Comparison of ENCODE assay signal across 7 cellular contexts in genomic region chr15:30195355-30196006, GRCh38.
DNase-seq lines count a peak whose midpoint lies in the region; ATAC-seq, FAIRE-seq and TF ChIP-seq lines count a peak whose summit lies in the region.
"Not testable (repeated sequence)": the region's sequence is repeated elsewhere in the genome, so short reads cannot be mapped to it uniquely, and the experiment has no call there.

No MANE protein-coding gene starts in this region.

- H3K9ac ChIP-seq in H9 (ENCODE audit: extremely low read depth, insufficient read length, low read length); SK-N-SH; H1 (replicated peaks in 1 of 4; ENCODE audit: extremely low read depth in 1 of 4, low read depth in 3 of 4, low read length in 3 of 4): not testable (repeated sequence)

- peaks cover 21% of the 10 kb centered on the region for H3K27me3 Mint-ChIP-seq in H9 (ENCODE audit: low read depth)

- not testable (repeated sequence) for H3K36me3 ChIP-seq in SK-N-SH (replicated peaks in 1 of 2; ENCODE audit: control insufficient read depth in 1 of 2, insufficient read depth in 2 of 2, low read length in 1 of 2); H1 (ENCODE audit: control insufficient read depth in 2 of 4, insufficient read depth in 4 of 4, low read length in 3 of 4); mesodermal cell (ENCODE audit: control insufficient read depth, insufficient read depth, low read length); gastrocnemius medialis

- TF ChIP-seq CTCF in H9 (conservative IDR thresholded peaks at IDR 0.05) = peak; percentile 43; the same call in 2 of the 3 replicates
- not testable (repeated sequence) for TF ChIP-seq CTCF in SK-N-SH (IDR thresholded peaks at IDR 0.05); H1 (IDR thresholded peaks at IDR 0.05; ENCODE audit: control extremely low read depth in 1 of 3, insufficient read depth in 1 of 3, low read depth in 1 of 3, low read length in 3 of 3); gastrocnemius medialis (IDR thresholded peaks at IDR 0.05 in 4 of 5, conservative IDR thresholded peaks at IDR 0.05 in 1 of 5)

- H2BK15ac ChIP-seq in H9 (ENCODE audit: low read depth, low read length); H1 (ENCODE audit: low read length): not testable (repeated sequence)

- CTCF ChIA-PET in SK-N-SH (lab: Yijun Ruan, JAX); H1 (lab: Charles Lee; ENCODE audit: partially characterized antibody): not testable (repeated sequence)

- not testable (repeated sequence) for H3K4me1 Mint-ChIP-seq in H9

- H3K27ac ChIP-seq in H9 (ENCODE audit: insufficient read length, low read depth, low read length); SK-N-SH (ENCODE audit: low read depth in 2 of 2, low read length in 1 of 2); H1 (ENCODE audit: low read depth, low read length); right cardiac atrium (ENCODE audit: low read length); mesodermal cell (ENCODE audit: low read depth, low read length, severe bottlenecking); gastrocnemius medialis: not testable (repeated sequence)

- intact Hi-C loops in right cardiac atrium (cut with DNase I); gastrocnemius medialis (cut with DNase I; ENCODE audit: low total_unique reads): not testable (repeated sequence)

- DNase-seq in H9 (peak; percentile 83), H1 (ENCODE audit: low read depth in 1 of 2, low spot score in 2 of 2) (peak in 1 of 2 experiments; percentile 48), right cardiac atrium (peak in 2 of 3 donors; percentile 16 to 58)
- DNase-seq in SK-N-SH, gastrocnemius medialis: not testable (repeated sequence)
- peak; percentile 56 for DNase-seq in activated effector memory CD4-positive, alpha-beta T cell treated with anti-CD3 and anti-CD28 coated beads, Interleukin-2, amount 50 U/mL, for 16 hours

- not testable (repeated sequence) for H3K9me3 ChIP-seq in H9 (ENCODE audit: control insufficient read depth, low read depth, low read length); SK-N-SH; H1 (ENCODE audit: insufficient read depth in 2 of 2, low read depth in 1 of 2, low read length in 1 of 2); right cardiac atrium (ENCODE audit: control insufficient read depth, low read length); mesodermal cell (ENCODE audit: control insufficient read depth, low read length); gastrocnemius medialis

- H2AK5ac ChIP-seq in H9 (ENCODE audit: insufficient read length, low read length); H1 (ENCODE audit: low read depth, low read length): not testable (repeated sequence)

- peak overlapping the region in 1 of 2 experiments; percentile 62; a peak in 1 of 5 replicates for H3K4me3 Mint-ChIP-seq in H9

- not testable (repeated sequence) for H3K9me2 ChIP-seq in SK-N-SH

- not testable (repeated sequence) for H2BK12ac ChIP-seq in H9 (ENCODE audit: insufficient read length, low read depth, low read length); H1 (ENCODE audit: low read depth, low read length)

- not testable (repeated sequence) for H3K18ac ChIP-seq in H9 (ENCODE audit: insufficient read length, low read depth, low read length); H1 (ENCODE audit: extremely low read depth, low read length)

- not testable (repeated sequence) for H3K79me1 ChIP-seq in H9 (ENCODE audit: insufficient read depth, low read depth, low read length, poor library complexity, severe bottlenecking); H1 (ENCODE audit: low read depth, low read length)

- not testable (repeated sequence) for H3K27ac Mint-ChIP-seq in H9

- FAIRE-seq in H1 (lab: Jason Lieb, UNC) = not testable (repeated sequence)

- H2BK5ac ChIP-seq in H9 (ENCODE audit: insufficient read length, low read length); H1 (ENCODE audit: low read depth, low read length): not testable (repeated sequence)

- TF ChIP-seq POLR2A in H1 (IDR thresholded peaks at IDR 0.05; ENCODE audit: control extremely low read depth in 1 of 2, low read depth in 2 of 2, low read length in 2 of 2); gastrocnemius medialis (IDR thresholded peaks at IDR 0.05): not testable (repeated sequence)

- H3K4me2 ChIP-seq in H9 (ENCODE audit: insufficient read depth, insufficient read length, low read length) (peak overlapping the region; percentile 25), SK-N-SH (peak overlapping the region; percentile 50; the same call in 1 of the 2 replicates)
- H3K4me2 ChIP-seq in H1 (ENCODE audit: insufficient read depth in 1 of 2, low read depth in 2 of 2, low read length in 2 of 2) = not testable (repeated sequence)

- H3K36me3 Mint-ChIP-seq in H9 (ENCODE audit: insufficient read depth in 1 of 3, low read depth in 3 of 3) = not testable (repeated sequence)

- in situ Hi-C loops in gastrocnemius medialis (cut with MboI; ENCODE audit: low sequenced_read_pairs in 4 of 4) = not testable (repeated sequence)

- H4K8ac ChIP-seq in H9 (replicated peaks; ENCODE audit: insufficient read length, low read depth, low read length); H1 (ENCODE audit: extremely low read depth, insufficient read depth, low read length): not testable (repeated sequence)

- not testable (repeated sequence) for H3K23me2 ChIP-seq in H9 (ENCODE audit: insufficient read length, low read depth, low read length, poor library complexity, severe bottlenecking); H1 (ENCODE audit: low read depth, low read length)

- H3K23ac ChIP-seq in H9 (ENCODE audit: insufficient read length, low read depth, low read length); H1 (ENCODE audit: insufficient read length): not testable (repeated sequence)

- H3K27me3 ChIP-seq in H9 (ENCODE audit: insufficient read depth, low read length); SK-N-SH (ENCODE audit: insufficient read depth); H1 (replicated peaks in 1 of 4; ENCODE audit: control insufficient read depth in 3 of 4, extremely low read depth in 1 of 4, insufficient read depth in 3 of 4, low read length in 3 of 4); right cardiac atrium (ENCODE audit: control insufficient read depth, insufficient read depth); gastrocnemius medialis: not testable (repeated sequence)

- not testable (repeated sequence) for H3K14ac ChIP-seq in H9 (ENCODE audit: insufficient read depth, low read length); H1 (ENCODE audit: insufficient read length)

- WGBS in H9 (ENCODE audit: extremely low coverage, insufficient read length, low lambda C conversion rate) = no CpG with 5 or more reads among the region's 41 CpGs
- 0% methylated on average over 4 of the region's 41 CpGs for WGBS in SK-N-SH (ENCODE audit: low lambda C conversion rate)
- no CpG with 5 or more reads among the region's 41 CpGs for WGBS in H1 (ENCODE audit: extremely low coverage in 1 of 2, insufficient coverage in 1 of 2, insufficient read length in 1 of 2, insufficient replicate concordance in 2 of 2, low coverage in 1 of 2, low lambda C conversion rate in 2 of 2, missing lambda C conversion rate in 1 of 2), 2 experiments
- WGBS in right cardiac atrium = 2% methylated on average over 14 of the region's 41 CpGs
- no CpG with 5 or more reads among the region's 41 CpGs for WGBS in mesodermal cell (ENCODE audit: insufficient coverage in 2 of 2), 2 experiments

- POLR2A ChIA-PET in SK-N-SH (lab: Yijun Ruan, JAX); H1 (lab: Charles Lee; ENCODE audit: partially characterized antibody): not testable (repeated sequence)

- not testable (repeated sequence) for H2AFZ ChIP-seq in H9 (ENCODE audit: low read length); SK-N-SH (ENCODE audit: low read depth); H1 (ENCODE audit: low read length)

- TF ChIP-seq EP300 in SK-N-SH (IDR thresholded peaks at IDR 0.05; ENCODE audit: borderline replicate concordance in 1 of 2, low read depth in 1 of 2, low read length in 1 of 2); H1 (IDR thresholded peaks at IDR 0.05; ENCODE audit: borderline replicate concordance in 1 of 2, low read depth in 2 of 2, low read length in 2 of 2): not testable (repeated sequence)

- not testable (repeated sequence) for H3K79me2 ChIP-seq in H9 (ENCODE audit: insufficient read depth, low read length); SK-N-SH (ENCODE audit: insufficient read depth); H1 (ENCODE audit: control insufficient read depth in 1 of 2, insufficient read depth in 2 of 2, low read length in 2 of 2)

- H3K4me3 ChIP-seq in SK-N-SH (ENCODE audit: low read depth in 2 of 2, low read length in 1 of 2) = peak overlapping the region in 1 of 2 experiments; percentile 48; a peak in 1 of 4 replicates
- peak overlapping the region in 3 of 4 experiments; percentile 19 to 51 (median 30); a peak in 3 of 8 replicates for H3K4me3 ChIP-seq in H1 (ENCODE audit: extremely low read depth in 1 of 4, insufficient read depth in 2 of 4, low read depth in 3 of 4, low read length in 4 of 4)
- peak overlapping the region; percentile 34 for H3K4me3 ChIP-seq in right cardiac atrium (ENCODE audit: low read length)
- H3K4me3 ChIP-seq in mesodermal cell (ENCODE audit: extremely low read depth, insufficient read depth, low read length, poor library complexity, severe bottlenecking) = peak overlapping the region; percentile 37
- H3K4me3 ChIP-seq in gastrocnemius medialis = peak overlapping the region in 3 of 4 donors; percentile 31 to 43 (median 31)

- not testable (repeated sequence) for H4K20me1 ChIP-seq in H9 (ENCODE audit: control insufficient read depth, insufficient read depth, insufficient read length); SK-N-SH (ENCODE audit: insufficient read depth); H1 (replicated peaks in 1 of 2; ENCODE audit: control insufficient read depth in 1 of 2, insufficient read depth in 2 of 2, low read length in 2 of 2)

- H3K9me3 Mint-ChIP-seq in H9 = not testable (repeated sequence)

- H3K4ac ChIP-seq in H9 (ENCODE audit: low read depth, low read length); H1 (replicated peaks; ENCODE audit: insufficient read length, low read depth, low read length): not testable (repeated sequence)

- TF ChIP-seq RAD21 in SK-N-SH (IDR thresholded peaks at IDR 0.05; ENCODE audit: low read length); H1 (IDR thresholded peaks at IDR 0.05 in 1 of 2, conservative IDR thresholded peaks at IDR 0.05 in 1 of 2; ENCODE audit: low read depth in 2 of 2, low read length in 2 of 2): not testable (repeated sequence)

- not testable (repeated sequence) for H3K4me1 ChIP-seq in H9 (ENCODE audit: insufficient read depth, low read length); SK-N-SH (ENCODE audit: control insufficient read depth in 1 of 2, insufficient read depth in 2 of 2, low read depth in 1 of 2, low read length in 1 of 2); H1 (replicated peaks in 1 of 4; ENCODE audit: control insufficient read depth in 3 of 4, insufficient read depth in 4 of 4, low read length in 3 of 4); right cardiac atrium (ENCODE audit: control insufficient read depth, insufficient read depth, low read length); mesodermal cell (ENCODE audit: control insufficient read depth, insufficient read depth, low read length, poor library complexity, severe bottlenecking); gastrocnemius medialis

- H4K91ac ChIP-seq in H9 (ENCODE audit: insufficient read length, low read depth, low read length); H1 (replicated peaks; ENCODE audit: insufficient read length, low read length): not testable (repeated sequence)

- not testable (repeated sequence) for H2BK20ac ChIP-seq in H9 (ENCODE audit: low read depth, low read length, poor library complexity, severe bottlenecking); H1 (ENCODE audit: low read length)

- H3F3A ChIP-seq in SK-N-SH (replicated peaks; ENCODE audit: insufficient read depth) = not testable (repeated sequence)

- ATAC-seq in right cardiac atrium = peak; percentile 11 to 39
- not testable (repeated sequence) for ATAC-seq in gastrocnemius medialis

- not testable (repeated sequence) for H3K56ac ChIP-seq in H9 (ENCODE audit: insufficient read length, low read depth, low read length); H1 (replicated peaks; ENCODE audit: insufficient read length, low read depth, low read length)

- H3T11ph ChIP-seq in H9 (ENCODE audit: low read length) = not testable (repeated sequence)

- not testable (repeated sequence) for H2BK120ac ChIP-seq in H9 (ENCODE audit: low read depth, low read length, poor library complexity, severe bottlenecking); H1 (replicated peaks; ENCODE audit: low read depth, low read length)

- not testable (repeated sequence) for H4K5ac ChIP-seq in H9 (ENCODE audit: insufficient read length, low read depth, low read length); H1 (ENCODE audit: insufficient read length, low read depth, low read length)
